ENCODE assay signal across 17 cellular contexts in genomic region chr22:41820447-41820846, GRCh38.
"Had no signal": no experiment of that assay in that cellular context is flagged by ENCODE, and none has a peak within 500 bp of the region (broad histone marks: within the 10 kb centered on the region; RNA-seq: fewer than 3 reads in every experiment).

No MANE protein-coding gene starts in this region.

- H3K27ac ChIP-seq: body of pancreas, foreskin keratinocyte, psoas muscle, stomach, thoracic aorta, upper lobe of right lung had no signal

- H3K9me3 Mint-ChIP-seq: memory B cell; natural killer cell treated with Interleukin-12 subunit alpha and Interleukin-12 subunit beta and Interleukin-15 and Interleukin-18, amount 100 ng/mL, for 72 hours had no signal

- H3K27me3 Mint-ChIP-seq: memory B cell; natural killer cell treated with Interleukin-12 subunit alpha and Interleukin-12 subunit beta and Interleukin-15 and Interleukin-18, amount 100 ng/mL, for 72 hours had no signal

- H3K36me3 ChIP-seq: thoracic aorta, upper lobe of right lung had no signal

- H3K36me3 Mint-ChIP-seq: natural killer cell treated with Interleukin-12 subunit alpha and Interleukin-12 subunit beta and Interleukin-15 and Interleukin-18, amount 100 ng/mL, for 72 hours had no signal

- ATAC-seq: body of pancreas; foreskin keratinocyte; left ventricle myocardium superior; natural killer cell treated with Interleukin-12 subunit alpha and Interleukin-12 subunit beta and Interleukin-15 and Interleukin-18, amount 100 ng/mL, for 72 hours; psoas muscle; sciatic nerve; upper lobe of right lung had no signal

- H3K4me3 ChIP-seq: body of pancreas, psoas muscle, stomach, thoracic aorta, upper lobe of right lung had no signal

- H3K4me3 Mint-ChIP-seq: memory B cell; natural killer cell treated with Interleukin-12 subunit alpha and Interleukin-12 subunit beta and Interleukin-15 and Interleukin-18, amount 100 ng/mL, for 72 hours had no signal

- H3K27ac Mint-ChIP-seq: memory B cell; natural killer cell treated with Interleukin-12 subunit alpha and Interleukin-12 subunit beta and Interleukin-15 and Interleukin-18, amount 100 ng/mL, for 72 hours had no signal

- H3K27me3 ChIP-seq: body of pancreas, foreskin keratinocyte, stomach, upper lobe of right lung had no signal

- H3K9me3 ChIP-seq: body of pancreas, psoas muscle, stomach, thoracic aorta, upper lobe of right lung had no signal

- DNase-seq: activated effector memory CD4-positive, alpha-beta T cell treated with Interleukin-2 at 50 U/mL for 16 hours; activated naive CD4-positive, alpha-beta T cell treated with anti-CD3 and anti-CD28 coated beads, Interleukin-2, amount 50 U/mL, for 16 hours; amygdala; body of pancreas; central memory CD4-positive, alpha-beta T cell; effector CD8-positive, alpha-beta T cell; foreskin keratinocyte; kidney glomerular epithelial cell; left ventricle myocardium superior; psoas muscle; stomach; T-helper 9 cell; upper lobe of right lung had no signal
